ENCODE assay signal across 1 cellular context in genomic region chr11:64765291-64765803, GRCh38.
TF ChIP-seq lines count a peak whose summit lies in the region.

No MANE protein-coding gene starts in this region.

TF ChIP-seq in WTC11, 78 proteins besides CTCF, POLR2A, EP300 and RAD21 (continued from another document):
- TF ChIP-seq ATF2 (CRISPR knock-in tag; IDR thresholded peaks at IDR 0.05; ENCODE audit: borderline replicate concordance, low read depth) (no peak), HMGA2 (CRISPR knock-in tag; IDR thresholded peaks at IDR 0.05) (no peak), ELF4 (CRISPR knock-in tag; IDR thresholded peaks at IDR 0.05; ENCODE audit: low read depth) (no peak), ZNF512 (CRISPR knock-in tag; IDR thresholded peaks at IDR 0.05; ENCODE audit: borderline replicate concordance) (no peak), ESRRA (CRISPR knock-in tag; IDR thresholded peaks at IDR 0.05; ENCODE audit: borderline replicate concordance) (no peak), ZNF281 (CRISPR knock-in tag; IDR thresholded peaks at IDR 0.05) (no peak), ZNF423 (CRISPR knock-in tag; IDR thresholded peaks at IDR 0.05) (no peak), PREB (CRISPR knock-in tag; IDR thresholded peaks at IDR 0.05; ENCODE audit: borderline replicate concordance) (no peak)
